In genomic region chr1:183567584-183567983, GRCh38 we compare ENCODE assay signal across 1 cellular context.
TF ChIP-seq lines count a peak whose summit lies in the region.

No MANE protein-coding gene starts in this region.

TF ChIP-seq in K562, 482 proteins besides CTCF, POLR2A, EP300 and RAD21 (continued from another document):
- TF ChIP-seq REST (CRISPR knock-in tag; IDR thresholded peaks at IDR 0.05; ENCODE audit: low read depth) (no peak), CTCFL (IDR thresholded peaks at IDR 0.05; ENCODE audit: borderline replicate concordance, insufficient read depth, low read depth, low read length, poor library complexity, severe bottlenecking) (no peak), ZBTB5 (IDR thresholded peaks at IDR 0.05) (no peak), BRF1 (IDR thresholded peaks at IDR 0.05; ENCODE audit: borderline replicate concordance, extremely low read depth, insufficient read length) (no peak), RBM34 (IDR thresholded peaks at IDR 0.05; ENCODE audit: borderline replicate concordance, insufficient read depth, low read length) (no peak), ZC3H4 (CRISPR knock-in tag; IDR thresholded peaks at IDR 0.05; ENCODE audit: borderline replicate concordance) (no peak), USF2 (CRISPR knock-in tag; IDR thresholded peaks at IDR 0.05) (peak; percentile 65), SIN3B (IDR thresholded peaks at IDR 0.05; ENCODE audit: low read depth) (no peak), CSDE1 (IDR thresholded peaks at IDR 0.05) (no peak), USF1 (CRISPR knock-in tag; IDR thresholded peaks at IDR 0.05) (peak; percentile 96), GTF3C2 (IDR thresholded peaks at IDR 0.05; ENCODE audit: borderline replicate concordance, extremely low read depth, insufficient read length) (no peak), CBFA2T2 (conservative IDR thresholded peaks at IDR 0.05) (peak; percentile 75), NRF1 (conservative IDR thresholded peaks at IDR 0.05 in 1 of 2, IDR thresholded peaks at IDR 0.05 in 1 of 2) (peak in 1 of 2 experiments; percentile 57; a peak in 3 of 4 replicates), LARP7 (IDR thresholded peaks at IDR 0.05) (no peak), SLC30A9 (CRISPR knock-in tag; IDR thresholded peaks at IDR 0.05) (no peak), ZNF408 (CRISPR knock-in tag; IDR thresholded peaks at IDR 0.05; ENCODE audit: low read depth) (no peak), CREB3L1 (IDR thresholded peaks at IDR 0.05; ENCODE audit: borderline replicate concordance, low read depth) (no peak), ZBTB7A (IDR thresholded peaks at IDR 0.05; ENCODE audit: borderline replicate concordance, control insufficient read depth, low read depth, low read length) (no peak), SMARCE1 (IDR thresholded peaks at IDR 0.05) (peak; percentile 74; the same call in 1 of the 2 replicates), COPS2 (conservative IDR thresholded peaks at IDR 0.05) (no peak), ZNF311 (CRISPR knock-in tag; IDR thresholded peaks at IDR 0.05) (no peak), IRF2 (CRISPR knock-in tag; IDR thresholded peaks at IDR 0.05) (no peak), GABPB1 (CRISPR knock-in tag; IDR thresholded peaks at IDR 0.05) (no peak), ZNF431 (CRISPR knock-in tag; IDR thresholded peaks at IDR 0.05) (no peak), SMARCB1 (IDR thresholded peaks at IDR 0.05; ENCODE audit: insufficient read length, low read depth) (no peak), E4F1 (CRISPR knock-in tag; IDR thresholded peaks at IDR 0.05; ENCODE audit: borderline replicate concordance) (no peak), HES1 (IDR thresholded peaks at IDR 0.05; ENCODE audit: low read depth) (no peak), ARHGAP35 (IDR thresholded peaks at IDR 0.05; ENCODE audit: partially characterized antibody) (no peak), ELK1 (CRISPR knock-in tag; IDR thresholded peaks at IDR 0.05) (no peak), MNT (conservative IDR thresholded peaks at IDR 0.05) (no peak)
TF ChIP-seq in K562: peak in this region for 73.
